8 cellular contexts compared by ENCODE assay signal in the genomic region with DNA sequence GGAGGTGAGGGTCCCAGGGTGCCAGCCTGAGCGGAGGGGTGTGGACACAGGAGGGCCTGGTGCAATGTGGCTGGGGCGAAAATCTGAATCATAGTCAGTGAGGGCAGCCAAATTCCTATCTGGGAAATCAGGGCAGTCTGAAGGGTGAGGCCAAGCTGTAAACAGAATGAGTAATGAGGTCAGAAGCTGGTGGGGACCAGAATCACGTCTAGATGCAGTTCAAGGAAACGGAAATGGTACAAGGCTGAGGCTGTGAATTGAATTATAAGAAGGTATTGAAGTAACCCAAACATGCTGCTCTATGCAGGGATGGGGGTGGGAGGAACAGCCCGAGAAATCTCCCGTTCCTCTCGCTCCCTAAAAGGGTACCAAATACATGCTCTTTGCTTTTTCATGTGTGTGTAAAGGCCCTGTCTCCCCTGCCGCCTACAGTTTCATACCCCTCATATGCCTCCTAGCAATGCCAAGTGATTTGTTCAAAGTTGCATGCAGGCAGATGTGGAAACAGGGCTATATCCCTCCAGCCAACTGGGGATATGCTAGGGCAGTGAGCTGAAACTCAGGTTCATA. TPM values are rescaled to one million over a fixed set of nuclear protein-coding genes. Genes with fewer than 3 reads are reported as not detected.
DNase-seq lines count a peak whose midpoint lies in the region; ATAC-seq, FAIRE-seq and TF ChIP-seq lines count a peak whose summit lies in the region.

No MANE protein-coding gene starts in this region.

- H3K4me3 Mint-ChIP-seq in CD4-positive, alpha-beta T cell: peak overlapping the region; percentile 28

- no peaks in the 10 kb centered on the region for H3K9me3 Mint-ChIP-seq in CD4-positive, alpha-beta T cell

- no peak for FAIRE-seq in GM12891 (lab: Jason Lieb, UNC)

- H3K36me3 ChIP-seq in duodenal mucosa (ENCODE audit: control insufficient read depth in 1 of 2, insufficient read depth in 2 of 2, low read length in 2 of 2) (no peaks in the 10 kb centered on the region), mucosa of stomach (ENCODE audit: control insufficient read depth, insufficient read depth, low read length) (no peaks in the 10 kb centered on the region)

- H3K27me3 Mint-ChIP-seq in CD4-positive, alpha-beta T cell: no peaks in the 10 kb centered on the region

- no peak for TF ChIP-seq CTCF in CD4-positive, alpha-beta T cell (IDR thresholded peaks at IDR 0.05)

- H3K4me3 ChIP-seq in duodenal mucosa (ENCODE audit: low read depth in 1 of 2, low read length in 2 of 2) (peak overlapping the region in 1 of 2 donors; percentile 7), mucosa of stomach (ENCODE audit: low read length) (peak overlapping the region; percentile 15)

- no peaks in the 10 kb centered on the region for H3K9me3 ChIP-seq in CD4-positive, alpha-beta T cell (ENCODE audit: control insufficient read depth, low read length)
- no peaks in the 10 kb centered on the region for H3K9me3 ChIP-seq in duodenal mucosa (ENCODE audit: control insufficient read depth in 1 of 2, low read length in 2 of 2)
- no peaks in the 10 kb centered on the region for H3K9me3 ChIP-seq in mucosa of stomach (ENCODE audit: control insufficient read depth, low read length)

- CTCF ChIA-PET in CD4-positive, alpha-beta T cell (lab: Charles Lee): interaction anchor here (1.0 kb wide), 1 partner anchor 37 kb away, joined by 3 read pairs; no protein-coding TSS in a partner anchor

- intact Hi-C loops in CD4-positive, alpha-beta T cell (cut with DNase I, micrococcal nuclease): no loop called here

- peak in 6 of 10 experiments; percentile 2 to 10 (median 9) for DNase-seq in CD4-positive, alpha-beta T cell
- no peak for DNase-seq in NCI-H2029 (lab: John Stamatoyannopoulos, UW)
- DNase-seq in GM12891 (ENCODE audit: insufficient read length, low spot score): no peak
- DNase-seq in NCI-H2081 treated with DMSO at 0.1 percent for 48 hours (lab: John Stamatoyannopoulos, UW): no peak

- POLR2A ChIA-PET in CD4-positive, alpha-beta T cell (lab: Charles Lee): interaction anchor here (1.2 to 1.4 kb wide), 2 partner anchors 37 to 148 kb away, joined by 3 to 8 read pairs; no protein-coding TSS in a partner anchor

- H3K27ac Mint-ChIP-seq in CD4-positive, alpha-beta T cell: peak overlapping the region; percentile 81

- peaks cover 45 to 57% of the 10 kb centered on the region in 2 donors for H3K4me1 ChIP-seq in duodenal mucosa (ENCODE audit: control insufficient read depth in 1 of 2, insufficient read depth in 2 of 2, low read length in 2 of 2)
- H3K4me1 ChIP-seq in mucosa of stomach (ENCODE audit: control insufficient read depth, insufficient read depth, low read length): peaks cover 60% of the 10 kb centered on the region

- peak overlapping the region in 1 of 2 donors; percentile 20 for H3K9ac ChIP-seq in duodenal mucosa (ENCODE audit: low read depth in 1 of 2, low read length in 2 of 2)
- H3K9ac ChIP-seq in mucosa of stomach (ENCODE audit: low read length): peak overlapping the region; percentile 32

- H3K27ac ChIP-seq in CD4-positive, alpha-beta T cell (ENCODE audit: low read depth, low read length): no peak overlapping the region
- H3K27ac ChIP-seq in duodenal mucosa (ENCODE audit: low read depth, low read length): peak overlapping the region; percentile 67

- ATAC-seq in CD4-positive, alpha-beta T cell (ENCODE audit: poor library complexity): peak; percentile 78
- ATAC-seq in GM19463 (IDR thresholded peaks at IDR 0.05; ENCODE audit: unreplicated experiment): no peak

- H3K4me1 Mint-ChIP-seq in CD4-positive, alpha-beta T cell (ENCODE audit: low read depth): peaks cover 19% of the 10 kb centered on the region

- TF ChIP-seq POLR2A in GM12891 (IDR thresholded peaks at IDR 0.05; ENCODE audit: low read depth, low read length): no peak

- no peaks in the 10 kb centered on the region for H3K36me3 Mint-ChIP-seq in CD4-positive, alpha-beta T cell (ENCODE audit: low read depth)

- H3K27me3 ChIP-seq in CD4-positive, alpha-beta T cell (ENCODE audit: control insufficient read depth, insufficient read depth, low read length): no peaks in the 10 kb centered on the region
- H3K27me3 ChIP-seq in duodenal mucosa (ENCODE audit: control insufficient read depth in 1 of 2, insufficient read depth in 2 of 2, low read length in 2 of 2) (no peaks in the 10 kb centered on the region), mucosa of stomach (ENCODE audit: control insufficient read depth, insufficient read depth, low read length) (no peaks in the 10 kb centered on the region)

TF ChIP-seq in PFSK-1, 5 proteins besides CTCF, POLR2A, EP300 and RAD21:
- TF ChIP-seq FOXP2 (optimal IDR thresholded peaks at IDR 0.05; ENCODE audit: borderline replicate concordance, extremely low read depth, extremely low read length, insufficient read depth) (peak; percentile 95), TAF1 (IDR thresholded peaks at IDR 0.05; ENCODE audit: borderline replicate concordance, insufficient read depth, low read length) (peak; percentile 57; the same call in 1 of the 2 replicates), SIN3A (IDR thresholded peaks at IDR 0.05; ENCODE audit: borderline replicate concordance, insufficient read depth, low read length) (peak; percentile 91; the same call in 1 of the 2 replicates), POLR2AphosphoS5 (IDR thresholded peaks at IDR 0.05; ENCODE audit: low read depth, low read length) (0 out of 2 replicates have a peak, but pooled peaks have one; percentile 19)
- TF ChIP-seq, protein P1, sequence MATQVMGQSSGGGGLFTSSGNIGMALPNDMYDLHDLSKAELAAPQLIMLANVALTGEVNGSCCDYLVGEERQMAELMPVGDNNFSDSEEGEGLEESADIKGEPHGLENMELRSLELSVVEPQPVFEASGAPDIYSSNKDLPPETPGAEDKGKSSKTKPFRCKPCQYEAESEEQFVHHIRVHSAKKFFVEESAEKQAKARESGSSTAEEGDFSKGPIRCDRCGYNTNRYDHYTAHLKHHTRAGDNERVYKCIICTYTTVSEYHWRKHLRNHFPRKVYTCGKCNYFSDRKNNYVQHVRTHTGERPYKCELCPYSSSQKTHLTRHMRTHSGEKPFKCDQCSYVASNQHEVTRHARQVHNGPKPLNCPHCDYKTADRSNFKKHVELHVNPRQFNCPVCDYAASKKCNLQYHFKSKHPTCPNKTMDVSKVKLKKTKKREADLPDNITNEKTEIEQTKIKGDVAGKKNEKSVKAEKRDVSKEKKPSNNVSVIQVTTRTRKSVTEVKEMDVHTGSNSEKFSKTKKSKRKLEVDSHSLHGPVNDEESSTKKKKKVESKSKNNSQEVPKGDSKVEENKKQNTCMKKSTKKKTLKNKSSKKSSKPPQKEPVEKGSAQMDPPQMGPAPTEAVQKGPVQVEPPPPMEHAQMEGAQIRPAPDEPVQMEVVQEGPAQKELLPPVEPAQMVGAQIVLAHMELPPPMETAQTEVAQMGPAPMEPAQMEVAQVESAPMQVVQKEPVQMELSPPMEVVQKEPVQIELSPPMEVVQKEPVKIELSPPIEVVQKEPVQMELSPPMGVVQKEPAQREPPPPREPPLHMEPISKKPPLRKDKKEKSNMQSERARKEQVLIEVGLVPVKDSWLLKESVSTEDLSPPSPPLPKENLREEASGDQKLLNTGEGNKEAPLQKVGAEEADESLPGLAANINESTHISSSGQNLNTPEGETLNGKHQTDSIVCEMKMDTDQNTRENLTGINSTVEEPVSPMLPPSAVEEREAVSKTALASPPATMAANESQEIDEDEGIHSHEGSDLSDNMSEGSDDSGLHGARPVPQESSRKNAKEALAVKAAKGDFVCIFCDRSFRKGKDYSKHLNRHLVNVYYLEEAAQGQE (IDR thresholded peaks at IDR 0.05; ENCODE audit: insufficient read depth in 1 of 2, low read depth in 2 of 2, low read length in 2 of 2): peak in 1 of 2 experiments; percentile 67; a peak in 1 of 4 replicates
TF ChIP-seq in PFSK-1: peak in this region for 5.

TF ChIP-seq in GM12891, 5 proteins besides CTCF, POLR2A, EP300 and RAD21:
- TF ChIP-seq SPI1 (IDR thresholded peaks at IDR 0.05; ENCODE audit: low read depth, low read length) (no peak), POLR2AphosphoS5 (IDR thresholded peaks at IDR 0.05; ENCODE audit: low read depth, low read length) (no peak), TAF1 (IDR thresholded peaks at IDR 0.05; ENCODE audit: low read depth, low read length) (no peak), PAX5 (IDR thresholded peaks at IDR 0.05; ENCODE audit: insufficient read depth, low read length, severe bottlenecking) (no peak), POU2F2 (IDR thresholded peaks at IDR 0.05; ENCODE audit: low read depth, low read length) (no peak)
TF ChIP-seq in GM12891: peak in this region for 0.

RNA-seq across cellular contexts. Expression of gene PIM1, which starts 35.2 kb away (rescaled TPM):
- total RNA-seq in CD4-positive, alpha-beta T cell: 100 to 1,000 TPM; 175 to 183 TPM
- polyA plus RNA-seq in PFSK-1 (2012; ENCODE audit: insufficient read length, low read depth): 30.6 TPM
- 8.5 TPM for polyA plus RNA-seq in GM12891 (2012; ENCODE audit: low read depth, missing spikeins)

Comparison
In these comparisons a context has a peak if more than half of its experiments do, and no peak if none do; other contexts are left out.
1. DNase-seq: peak in CD4-positive, alpha-beta T cell (6 of 10); none in NCI-H2029 (single experiment), GM12891 (single experiment) and NCI-H2081 treated with DMSO at 0.1 percent for 48 hours (single experiment).